36 cellular contexts compared by ENCODE assay signal in genomic region chr5:53130206-53130605, GRCh38. TPM values are rescaled to one million over a fixed set of nuclear protein-coding genes. Genes with fewer than 3 reads are reported as not detected.
DNase-seq lines count a peak whose midpoint lies in the region; TF ChIP-seq lines count a peak whose summit lies in the region.
"Had no signal": no experiment of that assay in that cellular context is flagged by ENCODE, and none has a peak within 500 bp of the region (broad histone marks: within the 10 kb centered on the region; RNA-seq: fewer than 3 reads in every experiment).

No MANE protein-coding gene starts in this region.

- no peak overlapping the region for H2BK120ac ChIP-seq in H9 (ENCODE audit: low read depth, low read length, poor library complexity, severe bottlenecking)

- no peak for TF ChIP-seq EP300 in transverse colon (IDR thresholded peaks at IDR 0.05; ENCODE audit: low read depth)

- no peaks in the 10 kb centered on the region for H3K79me2 ChIP-seq in H9 (ENCODE audit: insufficient read depth, low read length)

- TF ChIP-seq CTCF in choroid plexus epithelial cell (conservative IDR thresholded peaks at IDR 0.05; ENCODE audit: low read depth, low read length) (no peak), transverse colon (IDR thresholded peaks at IDR 0.05) (no peak), H9 (conservative IDR thresholded peaks at IDR 0.05) (no peak)

- 54 to 58% methylated on average over 3 of the region's 3 CpGs for WGBS in transverse colon (ENCODE audit: low coverage in 1 of 2), 2 donors
- WGBS in H9 (ENCODE audit: extremely low coverage, insufficient read length, low lambda C conversion rate), result no CpG with 5 or more reads among the region's 3 CpGs

- no peak overlapping the region for H4K91ac ChIP-seq in H9 (ENCODE audit: insufficient read length, low read depth, low read length)

- no peak overlapping the region for H3K56ac ChIP-seq in H9 (ENCODE audit: insufficient read length, low read depth, low read length)

- no peak overlapping the region for H3K23ac ChIP-seq in H9 (ENCODE audit: insufficient read length, low read depth, low read length)

- no peak overlapping the region for H3K14ac ChIP-seq in H9 (ENCODE audit: insufficient read depth, low read length)

- H4K8ac ChIP-seq in H9 (replicated peaks; ENCODE audit: insufficient read length, low read depth, low read length), result no peak overlapping the region

- H3K27ac ChIP-seq in transverse colon (no peak overlapping the region), H9 (ENCODE audit: insufficient read length, low read depth, low read length) (no peak overlapping the region)
- H3K27ac ChIP-seq: cardiac muscle cell, colonic mucosa, epithelial cell of prostate, gastrocnemius medialis, PC-9, right atrium auricular region had no signal

- no peaks in the 10 kb centered on the region for H3K36me3 ChIP-seq in transverse colon
- H3K36me3 ChIP-seq: cardiac muscle cell, colonic mucosa, gastrocnemius medialis, right atrium auricular region had no signal

- H3K27me3 Mint-ChIP-seq in H9 (ENCODE audit: low read depth), result no peaks in the 10 kb centered on the region

- no peak overlapping the region for H3K4me2 ChIP-seq in H9 (ENCODE audit: insufficient read depth, insufficient read length, low read length)
- H3K4me2 ChIP-seq: PC-9 had no signal

- H3K36me3 Mint-ChIP-seq in H9 (ENCODE audit: insufficient read depth in 1 of 3, low read depth in 3 of 3), result no peaks in the 10 kb centered on the region
- H3K36me3 Mint-ChIP-seq: CD4-positive, CD25-positive, alpha-beta regulatory T cell; immature natural killer cell; mesothelial cell of epicardium had no signal

- no peak overlapping the region for H2BK12ac ChIP-seq in H9 (ENCODE audit: insufficient read length, low read depth, low read length)

- no peak overlapping the region for H3K18ac ChIP-seq in H9 (ENCODE audit: insufficient read length, low read depth, low read length)

- peaks cover 0 to 2% of the 10 kb centered on the region in 2 experiments; a peak in 1 of 5 replicates for H3K9me3 Mint-ChIP-seq in H9
- H3K9me3 Mint-ChIP-seq: activated T-helper 2 cell treated with anti-CD3 and anti-CD28 coated beads, Interferon-gamma antibody, Interleukin-2, Interleukin-4, amounts not matched to agents 10 μg/mL and 5 μg/mL and 100 μg/mL, durations not matched to agents 14 hours and 24 hours and 36 hours; immature natural killer cell; mesothelial cell of epicardium had no signal

- DNase-seq in EL (peak; percentile 53), M059J (ENCODE audit: low read depth) (peak; percentile 34), choroid plexus epithelial cell (ENCODE audit: low read depth) (peak; percentile 47), hepatic stellate cell (ENCODE audit: low spot score) (peak; percentile 50), transverse colon (no peak), glomerular visceral epithelial cell (ENCODE audit: extremely low spot score) (no peak), anterior cingulate cortex (lab: John Stamatoyannopoulos, UW) (no peak), H9 (no peak)
- DNase-seq: activated CD4-positive, alpha-beta T cell treated with anti-CD3 and anti-CD28 coated beads, Interleukin-2, amount 10 ng/mL, durations not matched to agents 24 days and 14 days; activated CD8-positive, alpha-beta memory T cell treated with anti-CD3 and anti-CD28 coated beads for 24 hours; activated naive CD4-positive, alpha-beta T cell treated with anti-CD3 and anti-CD28 coated beads, Interleukin-2, amount 50 U/mL, for 16 hours; activated T-cell treated with anti-CD3 and anti-CD28 coated beads for 4 hours; Calu3; CD4-positive, CD25-positive, alpha-beta regulatory T cell; colonic mucosa; DND-41; effector CD4-positive, alpha-beta T cell; gastrocnemius medialis; H7; immature natural killer cell; Karpas-422; NCI-H1417; NCI-H2029; NCI-H2227 treated with DMSO at 0.1 percent for 48 hours; NCI-H69; PC-9; SIG-M5; stimulated activated CD4-positive, alpha-beta T cell treated with anti-CD3 and anti-CD28 coated beads, Interleukin-1b, Interleukin-23, amount 100 ng/mL, for 48 hours; stimulated activated naive CD8-positive, alpha-beta T cell treated with anti-CD3 and anti-CD28 coated beads, Interleukin-15, Interleukin-2, amounts not matched to agents 100 U/mL and 50 U/mL, for 24 hours; SW 1271; T-helper 9 cell had no signal

- H3K4me1 ChIP-seq in transverse colon (no peaks in the 10 kb centered on the region), H9 (ENCODE audit: insufficient read depth, low read length) (no peaks in the 10 kb centered on the region)
- H3K4me1 ChIP-seq: colonic mucosa, gastrocnemius medialis, right atrium auricular region had no signal

- no peaks in the 10 kb centered on the region for H4K20me1 ChIP-seq in H9 (ENCODE audit: control insufficient read depth, insufficient read depth, insufficient read length)

- H3K27me3 ChIP-seq in transverse colon (no peaks in the 10 kb centered on the region), H9 (ENCODE audit: insufficient read depth, low read length) (no peaks in the 10 kb centered on the region)
- H3K27me3 ChIP-seq: cardiac muscle cell, colonic mucosa, gastrocnemius medialis, right atrium auricular region had no signal

- H3K4me3 Mint-ChIP-seq in H9, result no peak overlapping the region
- H3K4me3 Mint-ChIP-seq: activated CD4-positive, alpha-beta T cell treated with anti-CD3 and anti-CD28 coated beads, Interleukin-2, amount 10 ng/mL, durations not matched to agents 24 days and 14 days; CD4-positive, CD25-positive, alpha-beta regulatory T cell; immature natural killer cell; mesothelial cell of epicardium had no signal

- no peaks in the 10 kb centered on the region for H3K4me1 Mint-ChIP-seq in H9
- H3K4me1 Mint-ChIP-seq: CD4-positive, CD25-positive, alpha-beta regulatory T cell; immature natural killer cell; mesothelial cell of epicardium had no signal

- H3K4me3 ChIP-seq in choroid plexus epithelial cell (ENCODE audit: low read depth, low read length), result no peak overlapping the region
- H3K4me3 ChIP-seq in transverse colon, result no peak overlapping the region
- H3K4me3 ChIP-seq: cardiac muscle cell, colonic mucosa, gastrocnemius medialis, PC-9, right atrium auricular region had no signal

- TF ChIP-seq POLR2A in transverse colon (IDR thresholded peaks at IDR 0.05), result no peak

- no peak overlapping the region for H2AFZ ChIP-seq in H9 (ENCODE audit: low read length)
- H2AFZ ChIP-seq: PC-9 had no signal

- no peak overlapping the region for H3K4ac ChIP-seq in H9 (ENCODE audit: low read depth, low read length)

- H2BK20ac ChIP-seq in H9 (ENCODE audit: low read depth, low read length, poor library complexity, severe bottlenecking), result no peak overlapping the region

- H3K9me3 ChIP-seq in transverse colon, result no peaks in the 10 kb centered on the region
- H3K9me3 ChIP-seq in H9 (ENCODE audit: control insufficient read depth, low read depth, low read length), result no peaks in the 10 kb centered on the region
- H3K9me3 ChIP-seq: colonic mucosa, gastrocnemius medialis, right atrium auricular region had no signal

- in situ Hi-C loops in transverse colon (cut with MboI; ENCODE audit: low pct_ligation_motif_present in 1 of 4, low pct_unique_long_range_greater_than_20kb in 1 of 4, low sequenced_read_pairs in 3 of 4), result no loop called here

- no peak overlapping the region for H3T11ph ChIP-seq in H9 (ENCODE audit: low read length)

- intact Hi-C loops in transverse colon (cut with DNase I; ENCODE audit: low total_unique reads), result no loop called here

- H4K5ac ChIP-seq in H9 (ENCODE audit: insufficient read length, low read depth, low read length), result no peak overlapping the region

- H2AK5ac ChIP-seq in H9 (ENCODE audit: insufficient read length, low read length), result no peak overlapping the region

- H3K79me1 ChIP-seq in H9 (ENCODE audit: insufficient read depth, low read depth, low read length, poor library complexity, severe bottlenecking), result no peaks in the 10 kb centered on the region

- H3K9ac ChIP-seq in H9 (ENCODE audit: extremely low read depth, insufficient read length, low read length), result no peak overlapping the region

- H3K23me2 ChIP-seq in H9 (ENCODE audit: insufficient read length, low read depth, low read length, poor library complexity, severe bottlenecking), result no peaks in the 10 kb centered on the region

- H2BK5ac ChIP-seq in H9 (ENCODE audit: insufficient read length, low read length), result no peak overlapping the region

- no peak overlapping the region for H2BK15ac ChIP-seq in H9 (ENCODE audit: low read depth, low read length)

- H3K27ac Mint-ChIP-seq in H9, result no peak overlapping the region
- H3K27ac Mint-ChIP-seq: activated CD4-positive, alpha-beta T cell treated with anti-CD3 and anti-CD28 coated beads, Interleukin-2, amount 10 ng/mL, durations not matched to agents 24 days and 14 days; activated T-helper 2 cell treated with anti-CD3 and anti-CD28 coated beads, Interferon-gamma antibody, Interleukin-2, Interleukin-4, amounts not matched to agents 10 μg/mL and 5 μg/mL and 100 μg/mL, durations not matched to agents 14 hours and 24 hours and 36 hours; CD4-positive, CD25-positive, alpha-beta regulatory T cell; immature natural killer cell; mesothelial cell of epicardium had no signal

RNA-seq across cellular contexts. Expression of gene MOCS2, which starts 20.6 kb away (rescaled TPM):
- total RNA-seq in M059J (2014; rRNA removed; shearing (Covaris generic)), result 94.5 and 110 TPM in 2 replicates
- total RNA-seq in transverse colon, result 10 to 100 TPM in 3 of 4 donors, 1 to 10 TPM in 1; 7.0 to 36.8 (median 23.5) TPM
- total RNA-seq in H9 (2021), result 23.6 and 24.8 TPM in 2 replicates

Comparison
In these comparisons a context has a peak if more than half of its experiments do, and no peak if none do; other contexts are left out.
1. DNase-seq: peak in EL (single experiment), M059J (single experiment), choroid plexus epithelial cell (single experiment) and hepatic stellate cell (single experiment); none in transverse colon (single experiment), glomerular visceral epithelial cell (single experiment), anterior cingulate cortex (0 of 58) and H9 (single experiment).